18 cellular contexts compared by ENCODE assay signal in genomic region chr1:8754993-8755392, GRCh38.
DNase-seq lines count a peak whose midpoint lies in the region; ATAC-seq, FAIRE-seq and TF ChIP-seq lines count a peak whose summit lies in the region.
"Had no signal": no experiment of that assay in that cellular context is flagged by ENCODE, and none has a peak within 500 bp of the region (broad histone marks: within the 10 kb centered on the region; RNA-seq: fewer than 3 reads in every experiment).

No MANE protein-coding gene starts in this region.

- no peaks in the 10 kb centered on the region for H3K36me3 ChIP-seq in HEK293 (ENCODE audit: control insufficient read depth in 2 of 2, insufficient read depth in 1 of 2, low read length in 2 of 2)
- H3K36me3 ChIP-seq in pancreas: no peaks in the 10 kb centered on the region
- H3K36me3 ChIP-seq: prostate gland, spleen, tibial artery had no signal

- FAIRE-seq in pancreas (lab: Jason Lieb, UNC): peak; percentile 54
- FAIRE-seq in RCC 7860 (lab: Jason Lieb, UNC): no peak

- ATAC-seq in pancreas: peak in 2 of 4 donors; percentile 44 to 53
- ATAC-seq: activated naive CD8-positive, alpha-beta T cell treated with anti-CD3 and anti-CD28 coated beads, Interleukin-2, amount 50 U/mL, for 24 hours had no signal

- H3K9me3 Mint-ChIP-seq in type B pancreatic cell: no peaks in the 10 kb centered on the region
- H3K9me3 Mint-ChIP-seq: activated CD4-positive, alpha-beta memory T cell treated with anti-CD3 and anti-CD28 coated beads for 36 hours; activated naive CD8-positive, alpha-beta T cell treated with anti-CD3 and anti-CD28 coated beads, Interleukin-2, amount 50 U/mL, for 24 hours; activated T-helper 1 cell treated with anti-CD3 and anti-CD28 coated beads, Interleukin-12 subunit alpha, Interleukin-12 subunit beta, Interleukin-2, Interleukin-4 antibody, amounts not matched to agents 30 ng/mL and 10 ng/mL and 1 ng/mL, durations not matched to agents 14 hours and 24 hours and 36 hours had no signal

- H3K9me3 ChIP-seq in HEK293 (ENCODE audit: control insufficient read depth, insufficient read depth, low read depth, low read length) (no peaks in the 10 kb centered on the region), pancreas (no peaks in the 10 kb centered on the region)
- H3K9me3 ChIP-seq: prostate gland, spleen, tibial artery had no signal

- TF ChIP-seq CTCF in HEK293 (tag by site-specific recombination; IDR thresholded peaks at IDR 0.05) (no peak), pancreas (IDR thresholded peaks at IDR 0.05) (no peak), type B pancreatic cell (conservative IDR thresholded peaks at IDR 0.05) (no peak)

- no peaks in the 10 kb centered on the region for H3K27me3 ChIP-seq in pancreas
- H3K27me3 ChIP-seq: spleen, tibial artery had no signal

- intact Hi-C loops in pancreas (cut with DNase I): no loop called here

- no peak overlapping the region for H3K4me3 Mint-ChIP-seq in type B pancreatic cell
- H3K4me3 Mint-ChIP-seq: activated CD4-positive, alpha-beta memory T cell treated with anti-CD3 and anti-CD28 coated beads for 36 hours; activated naive CD8-positive, alpha-beta T cell treated with anti-CD3 and anti-CD28 coated beads, Interleukin-2, amount 50 U/mL, for 24 hours; activated T-helper 1 cell treated with anti-CD3 and anti-CD28 coated beads, Interleukin-12 subunit alpha, Interleukin-12 subunit beta, Interleukin-2, Interleukin-4 antibody, amounts not matched to agents 30 ng/mL and 10 ng/mL and 1 ng/mL, durations not matched to agents 14 hours and 24 hours and 36 hours had no signal

- CTCF ChIA-PET in HEK293 (lab: Yijun Ruan, JAX): interaction anchor here (0.7 kb wide), 2 partner anchors 195 to 440 kb away, joined by 3 to 5 read pairs; no protein-coding TSS in a partner anchor

- 72 to 75% methylated on average over 2 of the region's 2 CpGs for WGBS in pancreas, 2 donors

- H3K36me3 Mint-ChIP-seq in type B pancreatic cell: no peaks in the 10 kb centered on the region
- H3K36me3 Mint-ChIP-seq: activated CD4-positive, alpha-beta memory T cell treated with anti-CD3 and anti-CD28 coated beads for 36 hours had no signal

- no peak overlapping the region for H3K27ac Mint-ChIP-seq in type B pancreatic cell
- H3K27ac Mint-ChIP-seq: activated CD4-positive, alpha-beta memory T cell treated with anti-CD3 and anti-CD28 coated beads for 36 hours; activated naive CD8-positive, alpha-beta T cell treated with anti-CD3 and anti-CD28 coated beads, Interleukin-2, amount 50 U/mL, for 24 hours; activated T-helper 1 cell treated with anti-CD3 and anti-CD28 coated beads, Interleukin-12 subunit alpha, Interleukin-12 subunit beta, Interleukin-2, Interleukin-4 antibody, amounts not matched to agents 30 ng/mL and 10 ng/mL and 1 ng/mL, durations not matched to agents 14 hours and 24 hours and 36 hours had no signal

- peaks cover 16% of the 10 kb centered on the region for H3K4me1 Mint-ChIP-seq in type B pancreatic cell (ENCODE audit: unreplicated experiment)

- POLR2A ChIA-PET in HEK293 (lab: Yijun Ruan, JAX): no interaction called here

- DNase-seq in NCI-H526 treated with DMSO at 0.1 percent for 48 hours (lab: John Stamatoyannopoulos, UW) (peak; percentile 58), cerebellar cortex (ENCODE audit: low spot score) (peak; percentile 30), pancreas (no peak), RCC 7860 (ENCODE audit: low spot score) (no peak), activated gamma-delta T cell treated with Interleukin-2 at 50 U/mL for 16 hours (no peak), type B pancreatic cell (ENCODE audit: extremely low spot score, unreplicated experiment) (no peak)
- DNase-seq: activated CD4-positive, alpha-beta memory T cell treated with anti-CD3 and anti-CD28 coated beads for 36 hours; activated naive CD8-positive, alpha-beta T cell treated with anti-CD3 and anti-CD28 coated beads, Interleukin-2, amount 50 U/mL, for 24 hours; cerebellar nuclear complex; DMS153; effector memory CD4-positive, alpha-beta T cell; PC-9; spleen; SW 1271; tibial artery had no signal

- H3K27ac ChIP-seq in HEK293 (ENCODE audit: extremely low read depth, low read depth, low read length): no peak overlapping the region
- H3K27ac ChIP-seq in pancreas: no peak overlapping the region
- H3K27ac ChIP-seq: PC-9, prostate gland, spleen, tibial artery had no signal

- H3K4me1 ChIP-seq in HEK293 (ENCODE audit: control insufficient read depth, insufficient read depth, low read length) (peaks cover 11% of the 10 kb centered on the region; the same call in 1 of the 2 replicates), pancreas (peaks cover 0 to 7% (median 0%) of the 10 kb centered on the region in 3 donors)
- H3K4me1 ChIP-seq: prostate gland had no signal

- H3K27me3 Mint-ChIP-seq in type B pancreatic cell: no peaks in the 10 kb centered on the region
- H3K27me3 Mint-ChIP-seq: activated CD4-positive, alpha-beta memory T cell treated with anti-CD3 and anti-CD28 coated beads for 36 hours; activated naive CD8-positive, alpha-beta T cell treated with anti-CD3 and anti-CD28 coated beads, Interleukin-2, amount 50 U/mL, for 24 hours had no signal

- H3K4me3 ChIP-seq in HEK293 (ENCODE audit: low read depth, low read length) (no peak overlapping the region), pancreas (no peak overlapping the region)
- H3K4me3 ChIP-seq: PC-9, prostate gland, spleen, tibial artery had no signal

TF ChIP-seq in HEK293, 187 proteins besides CTCF, POLR2A, EP300 and RAD21:
- TF ChIP-seq PRDM6 (tag by site-specific recombination; IDR thresholded peaks at IDR 0.05) (peak; percentile 64; the same call in 1 of the 2 replicates), OSR2 (tag by site-specific recombination; IDR thresholded peaks at IDR 0.05) (peak; percentile 65), ZNF175 (tag by site-specific recombination; IDR thresholded peaks at IDR 0.05) (no peak), PRDM4 (tag by site-specific recombination; IDR thresholded peaks at IDR 0.05) (peak; percentile 25; the same call in 1 of the 2 replicates)

Comparison
In these comparisons a context has a peak if more than half of its experiments do, and no peak if none do; other contexts are left out.
1. DNase-seq: peak in NCI-H526 treated with DMSO at 0.1 percent for 48 hours (single experiment) and cerebellar cortex (single experiment); none in pancreas (0 of 6), RCC 7860 (single experiment), activated gamma-delta T cell treated with Interleukin-2 at 50 U/mL for 16 hours (single experiment) and type B pancreatic cell (single experiment).